Comparison of ENCODE assay signal across 21 cellular contexts in genomic region chr2:83369601-83370418, GRCh38.
"Had no signal": no experiment of that assay in that cellular context is flagged by ENCODE, and none has a peak within 500 bp of the region (broad histone marks: within the 10 kb centered on the region; RNA-seq: fewer than 3 reads in every experiment).

No MANE protein-coding gene starts in this region.

- H3K27ac Mint-ChIP-seq: effector memory CD8-positive, alpha-beta T cell; immature natural killer cell; naive thymus-derived CD4-positive, alpha-beta T cell; nephron progenitor cell; stimulated activated effector memory CD8-positive, alpha-beta T cell treated with anti-CD3 and anti-CD28 coated beads, Interleukin-12 subunit alpha, Interleukin-12 subunit beta, amount 100 ng/mL, for 72 hours had no signal

- H3K9me3 Mint-ChIP-seq: nephron progenitor cell had no signal

- H3K36me3 Mint-ChIP-seq: naive thymus-derived CD4-positive, alpha-beta T cell; stimulated activated effector memory CD8-positive, alpha-beta T cell treated with anti-CD3 and anti-CD28 coated beads, Interleukin-12 subunit alpha, Interleukin-12 subunit beta, amount 100 ng/mL, for 72 hours had no signal

- H3K27ac ChIP-seq: esophagus squamous epithelium, left ventricle myocardium inferior, psoas muscle, suprapubic skin, thyroid gland, upper lobe of left lung, vagina had no signal

- FAIRE-seq: keratinocyte, small intestine had no signal

- H3K4me3 Mint-ChIP-seq: effector memory CD8-positive, alpha-beta T cell; immature natural killer cell; naive thymus-derived CD4-positive, alpha-beta T cell; nephron progenitor cell; stimulated activated effector memory CD8-positive, alpha-beta T cell treated with anti-CD3 and anti-CD28 coated beads, Interleukin-12 subunit alpha, Interleukin-12 subunit beta, amount 100 ng/mL, for 72 hours had no signal

- H3K27me3 ChIP-seq: esophagus squamous epithelium, suprapubic skin, thyroid gland, upper lobe of left lung, vagina had no signal

- ATAC-seq: effector memory CD8-positive, alpha-beta T cell; naive thymus-derived CD4-positive, alpha-beta T cell; psoas muscle; sciatic nerve; stimulated activated effector memory CD8-positive, alpha-beta T cell treated with anti-CD3 and anti-CD28 coated beads, Interleukin-12 subunit alpha, Interleukin-12 subunit beta, amount 100 ng/mL, for 72 hours; stimulated activated naive CD8-positive, alpha-beta T cell treated with anti-CD3 and anti-CD28 coated beads, Interleukin-15, Interleukin-2, amounts not matched to agents 100 U/mL and 50 U/mL, for 24 hours had no signal

- H3K9me3 ChIP-seq: esophagus squamous epithelium, left ventricle myocardium inferior, psoas muscle, suprapubic skin, thyroid gland, upper lobe of left lung, vagina had no signal

- DNase-seq: effector memory CD8-positive, alpha-beta T cell; esophagus squamous epithelium; immature natural killer cell; left ventricle myocardium inferior; mesendoderm; naive thymus-derived CD4-positive, alpha-beta T cell; nephron progenitor cell; psoas muscle; retina; small intestine; stimulated activated CD4-positive, alpha-beta T cell treated with anti-CD3 and anti-CD28 coated beads, Interleukin-2, amount 100 ng/mL, for 48 hours; stimulated activated CD8-positive, alpha-beta memory T cell treated with anti-CD3 and anti-CD28 coated beads, Interleukin-4, amount 100 ng/mL, for 48 hours; stimulated activated naive CD8-positive, alpha-beta T cell treated with anti-CD3 and anti-CD28 coated beads, Interleukin-15, Interleukin-2, amounts not matched to agents 100 U/mL and 50 U/mL, for 24 hours; thyroid gland; upper lobe of left lung had no signal

- H3K4me3 ChIP-seq: esophagus squamous epithelium, left ventricle myocardium inferior, lung, psoas muscle, suprapubic skin, thyroid gland, upper lobe of left lung, vagina had no signal

- H3K27me3 Mint-ChIP-seq: effector memory CD8-positive, alpha-beta T cell; naive thymus-derived CD4-positive, alpha-beta T cell had no signal

- H3K36me3 ChIP-seq: esophagus squamous epithelium, left ventricle myocardium inferior, suprapubic skin, thyroid gland, upper lobe of left lung, vagina had no signal

- H3K4me1 ChIP-seq: esophagus squamous epithelium, left ventricle myocardium inferior, psoas muscle, suprapubic skin, thyroid gland, upper lobe of left lung, vagina had no signal

- H3K4me1 Mint-ChIP-seq: immature natural killer cell; naive thymus-derived CD4-positive, alpha-beta T cell; nephron progenitor cell; stimulated activated effector memory CD8-positive, alpha-beta T cell treated with anti-CD3 and anti-CD28 coated beads, Interleukin-12 subunit alpha, Interleukin-12 subunit beta, amount 100 ng/mL, for 72 hours had no signal
